In the genomic region with DNA sequence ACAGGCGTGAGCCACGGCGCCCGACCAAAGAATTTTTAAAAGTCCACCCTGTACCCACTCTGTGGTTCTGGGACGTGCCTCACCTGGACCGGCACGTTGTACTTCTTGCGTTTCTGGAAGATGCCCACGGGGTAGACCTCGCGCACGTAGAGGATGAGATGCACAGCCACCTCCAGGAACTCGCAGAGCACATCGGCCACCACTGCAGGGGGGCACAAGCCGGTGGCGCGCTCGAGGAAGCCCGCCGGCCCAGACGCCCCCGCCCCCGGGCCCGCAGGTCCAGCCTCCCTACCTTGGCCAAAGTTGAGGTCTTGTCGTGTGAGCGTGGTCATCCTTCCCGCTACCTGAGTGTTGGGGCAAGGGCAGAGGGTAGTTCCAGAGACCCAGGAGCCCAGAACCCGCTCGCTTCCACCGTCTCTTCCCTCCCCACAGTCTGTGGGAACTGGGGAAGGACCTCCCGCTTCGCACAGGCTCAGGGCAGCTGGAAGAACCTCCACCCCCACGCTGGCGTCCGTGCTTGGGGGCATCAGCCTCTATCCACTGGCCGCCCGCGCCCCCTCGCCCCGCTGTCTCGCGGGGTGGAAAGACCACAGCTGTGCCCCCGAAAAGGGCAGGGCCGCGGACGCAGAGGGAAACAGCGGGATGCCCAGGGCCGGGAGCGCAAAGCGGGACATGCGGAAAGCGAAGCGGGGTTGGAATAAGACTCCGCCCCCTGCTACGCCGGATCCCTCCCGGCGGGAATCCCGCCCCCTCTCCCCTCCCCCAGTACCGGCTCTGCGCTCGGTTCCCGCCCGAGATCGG, we compare ENCODE assay signal across 8 cellular contexts. TPM values are rescaled to one million over a fixed set of nuclear protein-coding genes. Genes with fewer than 3 reads are reported as not detected.
A peak's percentile ranks its signal among the peaks of the same experiment; 100 is the strongest.
DNase-seq lines count a peak whose midpoint lies in the region; ATAC-seq and TF ChIP-seq lines count a peak whose summit lies in the region.

No MANE protein-coding gene starts in this region.

- DNase-seq in activated T-cell treated with anti-CD3 and anti-CD28 coated beads, Interleukin-2, amount 50 U/mL, for 24 hours = no peak
- DNase-seq in activated T-cell treated with anti-CD3 and anti-CD28 coated beads, Interleukin-2, amount 50 U/mL, for 48 hours = no peak
- DNase-seq in SK-N-SH (peak; percentile 58), esophagus squamous epithelium (lab: John Stamatoyannopoulos, UW) (no peak), omental fat pad (ENCODE audit: low spot score) (no peak), MV-4-11 (lab: John Stamatoyannopoulos, UW) (no peak), EL (no peak)

- TF ChIP-seq RAD21 in SK-N-SH (IDR thresholded peaks at IDR 0.05; ENCODE audit: low read length) = no peak

- H3K4me3 Mint-ChIP-seq in activated T-cell treated with anti-CD3 and anti-CD28 coated beads, Interleukin-2, amount 50 U/mL, for 24 hours = peak overlapping the region; percentile 86

- H3K4me1 ChIP-seq in SK-N-SH (ENCODE audit: control insufficient read depth in 1 of 2, insufficient read depth in 2 of 2, low read depth in 1 of 2, low read length in 1 of 2) (peaks cover 10 to 16% of the 10 kb centered on the region in 2 experiments; a peak in 2 of 4 replicates), esophagus squamous epithelium (peaks cover 4 to 37% (median 13%) of the 10 kb centered on the region in 3 donors)

- peak overlapping the region; percentile 89 for H2AFZ ChIP-seq in SK-N-SH (ENCODE audit: low read depth)

- H3F3A ChIP-seq in SK-N-SH (replicated peaks; ENCODE audit: insufficient read depth) = peaks cover 6% of the 10 kb centered on the region

- H3K4me3 ChIP-seq in SK-N-SH (ENCODE audit: low read depth in 2 of 2, low read length in 1 of 2) (peak overlapping the region; percentile 90 to 96), esophagus squamous epithelium (peak overlapping the region; percentile 76 to 93 (median 86))

- H3K36me3 Mint-ChIP-seq in activated T-cell treated with anti-CD3 and anti-CD28 coated beads, Interleukin-2, amount 50 U/mL, for 24 hours (ENCODE audit: low read depth) = peaks cover 36% of the 10 kb centered on the region

- no peaks in the 10 kb centered on the region for H4K20me1 ChIP-seq in SK-N-SH (ENCODE audit: insufficient read depth)

- H3K4me2 ChIP-seq in SK-N-SH = peak overlapping the region; percentile 97

- H3K36me3 ChIP-seq in SK-N-SH (replicated peaks in 1 of 2; ENCODE audit: control insufficient read depth in 1 of 2, insufficient read depth in 2 of 2, low read length in 1 of 2) = peaks cover 6 to 12% of the 10 kb centered on the region in 2 experiments
- peaks cover 0 to 21% (median 0%) of the 10 kb centered on the region in 3 donors for H3K36me3 ChIP-seq in esophagus squamous epithelium

- H3K27ac ChIP-seq in SK-N-SH (ENCODE audit: low read depth in 2 of 2, low read length in 1 of 2) (peak overlapping the region; percentile 58 to 67), esophagus squamous epithelium (peak overlapping the region; percentile 82 to 97 (median 88))

- POLR2A ChIA-PET in SK-N-SH (lab: Yijun Ruan, JAX) = no interaction called here

- ATAC-seq in HG02973 (IDR thresholded peaks at IDR 0.05; ENCODE audit: unreplicated experiment) (peak; percentile 24), omental fat pad (ENCODE audit: low FRiP score) (peak; percentile 17)

- TF ChIP-seq POLR2A in esophagus squamous epithelium (IDR thresholded peaks at IDR 0.05) = no peak

- H3K27me3 Mint-ChIP-seq in activated T-cell treated with anti-CD3 and anti-CD28 coated beads, Interleukin-2, amount 50 U/mL, for 24 hours = no peaks in the 10 kb centered on the region

- H3K9me3 Mint-ChIP-seq in activated T-cell treated with anti-CD3 and anti-CD28 coated beads, Interleukin-2, amount 50 U/mL, for 24 hours = no peaks in the 10 kb centered on the region

- H3K9ac ChIP-seq in SK-N-SH = peak overlapping the region; percentile 90

- peaks cover 18% of the 10 kb centered on the region; the same call in 1 of the 2 replicates for H3K79me2 ChIP-seq in SK-N-SH (ENCODE audit: insufficient read depth)

- CTCF ChIA-PET in SK-N-SH (lab: Yijun Ruan, JAX) = interaction anchor here (0.7 to 7.5 kb wide), 7 partner anchors 16 to 643 kb away, joined by 3 to 51 read pairs (median 5); a partner anchor contains a TSS

- WGBS in SK-N-SH (ENCODE audit: low lambda C conversion rate) = 10% methylated on average over 22 of the region's 65 CpGs
- 40% methylated on average over 1 of the region's 65 CpGs; no CpG with 5 or more reads in 1 of the 2 donors for WGBS in esophagus squamous epithelium, 2 donors

- no peaks in the 10 kb centered on the region for H3K9me2 ChIP-seq in SK-N-SH

- TF ChIP-seq EP300 in SK-N-SH (IDR thresholded peaks at IDR 0.05; ENCODE audit: borderline replicate concordance in 1 of 2, low read depth in 1 of 2, low read length in 1 of 2) = no peak

- H3K27me3 ChIP-seq in SK-N-SH (ENCODE audit: insufficient read depth) = no peaks in the 10 kb centered on the region
- H3K27me3 ChIP-seq in esophagus squamous epithelium = peaks cover 0 to 30% (median 1%) of the 10 kb centered on the region in 4 donors

- intact Hi-C loops in esophagus squamous epithelium (cut with DNase I) = no loop called here

- peaks cover 19% of the 10 kb centered on the region for H3K4me1 Mint-ChIP-seq in activated T-cell treated with anti-CD3 and anti-CD28 coated beads, Interleukin-2, amount 50 U/mL, for 24 hours (ENCODE audit: low read depth)

- TF ChIP-seq CTCF in SK-N-SH (IDR thresholded peaks at IDR 0.05) (no peak), esophagus squamous epithelium (IDR thresholded peaks at IDR 0.05) (no peak), omental fat pad (IDR thresholded peaks at IDR 0.05) (no peak)

- no peaks in the 10 kb centered on the region for H3K9me3 ChIP-seq in SK-N-SH
- no peaks in the 10 kb centered on the region for H3K9me3 ChIP-seq in esophagus squamous epithelium

- H3K27ac Mint-ChIP-seq in activated T-cell treated with anti-CD3 and anti-CD28 coated beads, Interleukin-2, amount 50 U/mL, for 24 hours = peak overlapping the region; percentile 82

TF ChIP-seq in SK-N-SH, 30 proteins besides CTCF, POLR2A, EP300 and RAD21:
- TF ChIP-seq TAF1 (IDR thresholded peaks at IDR 0.05; ENCODE audit: borderline replicate concordance, low read depth, low read length) (no peak), CHD2 (IDR thresholded peaks at IDR 0.05; ENCODE audit: low read length, partially characterized antibody) (peak; percentile 49), JUND (IDR thresholded peaks at IDR 0.05) (no peak), FOXM1 (IDR thresholded peaks at IDR 0.05; ENCODE audit: low read depth) (no peak)
- TF ChIP-seq, protein P1, sequence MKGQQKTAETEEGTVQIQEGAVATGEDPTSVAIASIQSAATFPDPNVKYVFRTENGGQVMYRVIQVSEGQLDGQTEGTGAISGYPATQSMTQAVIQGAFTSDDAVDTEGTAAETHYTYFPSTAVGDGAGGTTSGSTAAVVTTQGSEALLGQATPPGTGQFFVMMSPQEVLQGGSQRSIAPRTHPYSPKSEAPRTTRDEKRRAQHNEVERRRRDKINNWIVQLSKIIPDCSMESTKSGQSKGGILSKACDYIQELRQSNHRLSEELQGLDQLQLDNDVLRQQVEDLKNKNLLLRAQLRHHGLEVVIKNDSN (IDR thresholded peaks at IDR 0.05; ENCODE audit: borderline replicate concordance, low read depth) = no peak
- TF ChIP-seq, protein P2, sequence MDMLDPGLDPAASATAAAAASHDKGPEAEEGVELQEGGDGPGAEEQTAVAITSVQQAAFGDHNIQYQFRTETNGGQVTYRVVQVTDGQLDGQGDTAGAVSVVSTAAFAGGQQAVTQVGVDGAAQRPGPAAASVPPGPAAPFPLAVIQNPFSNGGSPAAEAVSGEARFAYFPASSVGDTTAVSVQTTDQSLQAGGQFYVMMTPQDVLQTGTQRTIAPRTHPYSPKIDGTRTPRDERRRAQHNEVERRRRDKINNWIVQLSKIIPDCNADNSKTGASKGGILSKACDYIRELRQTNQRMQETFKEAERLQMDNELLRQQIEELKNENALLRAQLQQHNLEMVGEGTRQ (IDR thresholded peaks at IDR 0.05; ENCODE audit: borderline replicate concordance, low read depth, low read length) = no peak

RNA-seq across cellular contexts. Expression of a gene that starts 0.5 kb away (rescaled TPM):
- polyA plus RNA-seq in SK-N-SH (2012; rRNA removed) = 70.0 and 94.0 TPM in 2 replicates
- 46.0 and 59.7 TPM in 2 replicates for polyA plus RNA-seq in SK-N-SH (2012; cell fraction: cytosol; rRNA removed)
- polyA plus RNA-seq in SK-N-SH (2012; cell fraction: nucleus; rRNA removed) = 72.4 and 107 TPM in 2 replicates
- 10 to 100 TPM; 12.1 to 22.8 (median 18.9) TPM for total RNA-seq in esophagus squamous epithelium
- 10 to 100 TPM; 20.2 to 41.3 (median 35.7) TPM for total RNA-seq in omental fat pad

RNA-seq across cellular contexts. Expression of a gene that starts 11.0 kb away (rescaled TPM):
- 0.57 and 0.97 TPM in 2 replicates for polyA plus RNA-seq in SK-N-SH (2012; rRNA removed)
- 0.46 and 0.72 TPM in 2 replicates for polyA plus RNA-seq in SK-N-SH (2012; cell fraction: cytosol; rRNA removed)
- 0.68 and 0.74 TPM in 2 replicates for polyA plus RNA-seq in SK-N-SH (2012; cell fraction: nucleus; rRNA removed)
- total RNA-seq in esophagus squamous epithelium (not detected), omental fat pad (not detected)

RNA-seq across cellular contexts. Expression of a gene that starts 16.5 kb away (rescaled TPM):
- 7.3 and 8.1 TPM in 2 replicates for polyA plus RNA-seq in SK-N-SH (2012; rRNA removed)
- 4.3 and 6.3 TPM in 2 replicates for polyA plus RNA-seq in SK-N-SH (2012; cell fraction: cytosol; rRNA removed)
- 2.8 and 3.5 TPM in 2 replicates for polyA plus RNA-seq in SK-N-SH (2012; cell fraction: nucleus; rRNA removed)
- total RNA-seq in esophagus squamous epithelium (10 to 100 TPM; 11.6 to 20.2 (median 12.2) TPM), omental fat pad (10 to 100 TPM in 3 of 4 donors, 1 to 10 TPM in 1; 5.9 to 16.3 (median 11.0) TPM)

RNA-seq across cellular contexts. Expression of a gene that starts 25.8 kb away (rescaled TPM):
- 42.8 and 52.2 TPM in 2 replicates for polyA plus RNA-seq in SK-N-SH (2012; rRNA removed)
- polyA plus RNA-seq in SK-N-SH (2012; cell fraction: cytosol; rRNA removed) = 15.0 and 22.5 TPM in 2 replicates
- 250 and 267 TPM in 2 replicates for polyA plus RNA-seq in SK-N-SH (2012; cell fraction: nucleus; rRNA removed)
- 10 to 100 TPM in 1 of 4 donors, 1 to 10 TPM in 3; 5.0 to 20.4 (median 7.0) TPM for total RNA-seq in esophagus squamous epithelium
- total RNA-seq in omental fat pad = 10 to 100 TPM in 1 of 4 donors, 1 to 10 TPM in 3; 5.8 to 13.3 (median 9.6) TPM

RNA-seq across cellular contexts. Expression of a gene that starts 26.2 kb away (rescaled TPM):
- 17.0 and 21.7 TPM in 2 replicates for polyA plus RNA-seq in SK-N-SH (2012; rRNA removed)
- 15.5 and 15.7 TPM in 2 replicates for polyA plus RNA-seq in SK-N-SH (2012; cell fraction: cytosol; rRNA removed)
- polyA plus RNA-seq in SK-N-SH (2012; cell fraction: nucleus; rRNA removed) = 21.5 and 21.9 TPM in 2 replicates
- total RNA-seq in esophagus squamous epithelium (10 to 100 TPM in 1 of 4 donors, 1 to 10 TPM in 3; 2.6 to 13.6 (median 8.0) TPM), omental fat pad (10 to 100 TPM in 1 of 4 donors, 1 to 10 TPM in 3; 1.1 to 24.3 (median 8.3) TPM)
